ENCODE assay signal across 21 cellular contexts in the genomic region with DNA sequence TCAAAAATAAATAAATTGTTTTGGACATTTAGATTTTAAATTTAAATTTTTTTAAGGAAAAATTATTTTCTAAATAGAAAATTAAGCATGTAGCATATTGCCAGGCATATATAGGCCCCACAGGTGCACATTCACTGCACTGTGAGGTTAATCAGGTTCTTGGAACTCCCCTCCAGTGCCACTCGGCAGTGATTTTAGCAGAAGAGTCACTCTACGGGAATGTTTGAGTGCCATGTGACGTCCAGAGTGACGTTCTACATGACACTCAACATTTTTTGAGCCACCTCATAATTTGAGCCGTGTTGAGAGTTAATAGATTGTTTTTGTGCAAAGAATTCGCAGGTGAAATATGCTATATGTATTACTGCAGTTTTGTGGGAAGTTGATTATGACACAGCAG.
"Had no signal": no experiment of that assay in that cellular context is flagged by ENCODE, and none has a peak within 500 bp of the region (broad histone marks: within the 10 kb centered on the region; RNA-seq: fewer than 3 reads in every experiment).

No MANE protein-coding gene starts in this region.

- ATAC-seq: activated naive CD4-positive, alpha-beta T cell treated with anti-CD3 and anti-CD28 coated beads, Interleukin-2, amount 50 U/mL, for 72 hours; activated T-cell treated with anti-CD3 and anti-CD28 coated beads, Interleukin-2, amount 50 U/mL, for 4 hours; T-cell had no signal

- H3K27ac Mint-ChIP-seq: activated CD4-positive, alpha-beta memory T cell treated with anti-CD3 and anti-CD28 coated beads, Interleukin-2, amount 10 ng/mL, durations not matched to agents 7 days and 5 days; activated naive CD4-positive, alpha-beta T cell treated with anti-CD3 and anti-CD28 coated beads, Interleukin-2, amount 50 U/mL, for 72 hours; nephron progenitor cell; stimulated activated naive CD8-positive, alpha-beta T cell treated with anti-CD3 and anti-CD28 coated beads, Interleukin-15, Interleukin-2, amounts not matched to agents 100 ng/mL and 50 ng/mL, for 24 hours; T-cell had no signal

- H3K4me3 Mint-ChIP-seq: activated CD4-positive, alpha-beta memory T cell treated with anti-CD3 and anti-CD28 coated beads, Interleukin-2, amount 10 ng/mL, durations not matched to agents 7 days and 5 days; activated T-cell treated with anti-CD3 and anti-CD28 coated beads, Interleukin-2, amount 50 U/mL, for 4 hours; nephron progenitor cell; stimulated activated naive CD8-positive, alpha-beta T cell treated with anti-CD3 and anti-CD28 coated beads, Interleukin-15, Interleukin-2, amounts not matched to agents 100 ng/mL and 50 ng/mL, for 24 hours; T-cell had no signal

- H3K27me3 ChIP-seq: heart left ventricle, right atrium auricular region, suprapubic skin had no signal

- H3K4me3 ChIP-seq: coronary artery, heart left ventricle, right atrium auricular region, SK-N-MC, skin epidermis, suprapubic skin had no signal

- H3K9me3 ChIP-seq: suprapubic skin had no signal

- DNase-seq: activated CD4-positive, alpha-beta memory T cell treated with anti-CD3 and anti-CD28 coated beads, Interleukin-2, amount 10 ng/mL, durations not matched to agents 7 days and 5 days; activated CD4-positive, alpha-beta T cell treated with anti-CD3 and anti-CD28 coated beads for 4 hours; activated effector memory CD4-positive, alpha-beta T cell treated with anti-CD3 and anti-CD28 coated beads, Interleukin-2, amount 50 U/mL, for 16 hours; activated T-cell treated with anti-CD3 and anti-CD28 coated beads, Interleukin-2, amount 50 U/mL, for 4 hours; central memory CD4-positive, alpha-beta T cell; effector CD8-positive, alpha-beta T cell; heart left ventricle; left colon; nephron progenitor cell; occipital lobe; stimulated activated CD4-positive, alpha-beta T cell treated with anti-CD3 and anti-CD28 coated beads, Interleukin-4, amount 100 ng/mL, for 24 hours; stimulated activated CD8-positive, alpha-beta memory T cell treated with anti-CD3 and anti-CD28 coated beads, Interleukin-4, amount 100 ng/mL, for 48 hours; T-cell; T1000 had no signal

- H3K27ac ChIP-seq: coronary artery, heart left ventricle, right atrium auricular region, SK-N-MC, suprapubic skin had no signal

- H3K27me3 Mint-ChIP-seq: activated CD4-positive, alpha-beta memory T cell treated with anti-CD3 and anti-CD28 coated beads, Interleukin-2, amount 10 ng/mL, durations not matched to agents 7 days and 5 days; stimulated activated naive CD8-positive, alpha-beta T cell treated with anti-CD3 and anti-CD28 coated beads, Interleukin-15, Interleukin-2, amounts not matched to agents 100 ng/mL and 50 ng/mL, for 24 hours; T-cell had no signal
